In genomic region chr2:13543550-13543949, GRCh38 we compare ENCODE assay signal across 22 cellular contexts.
DNase-seq lines count a peak whose midpoint lies in the region; ATAC-seq and TF ChIP-seq lines count a peak whose summit lies in the region.
"Had no signal": no experiment of that assay in that cellular context is flagged by ENCODE, and none has a peak within 500 bp of the region (broad histone marks: within the 10 kb centered on the region; RNA-seq: fewer than 3 reads in every experiment).

No MANE protein-coding gene starts in this region.

- no peak overlapping the region for H3K27ac ChIP-seq in DND-41 (ENCODE audit: low read length)
- H3K27ac ChIP-seq: left ventricle myocardium inferior, right atrium auricular region, vagina had no signal

- no peak overlapping the region for H3K9ac ChIP-seq in DND-41 (ENCODE audit: low read depth, low read length)

- no peaks in the 10 kb centered on the region for H3K79me2 ChIP-seq in DND-41 (ENCODE audit: insufficient read depth, low read length)

- no peak for TF ChIP-seq CTCF in DND-41 (IDR thresholded peaks at IDR 0.05; ENCODE audit: borderline replicate concordance, extremely low read depth, low read length, poor library complexity, severe bottlenecking)

- H2AFZ ChIP-seq in DND-41 (ENCODE audit: low read depth, low read length), result no peak overlapping the region
- H2AFZ ChIP-seq: GM23338 had no signal

- no peaks in the 10 kb centered on the region for H3K36me3 ChIP-seq in DND-41 (ENCODE audit: insufficient read depth, low read length)
- H3K36me3 ChIP-seq: left ventricle myocardium inferior, right atrium auricular region, vagina had no signal

- no peaks in the 10 kb centered on the region for H3K4me1 ChIP-seq in DND-41 (ENCODE audit: insufficient read depth, low read length)
- H3K4me1 ChIP-seq: left ventricle myocardium inferior, right atrium auricular region, vagina had no signal

- ATAC-seq in DND-41 (ENCODE audit: insufficient read depth, low read depth), result peak; percentile 68; the same call in 2 of the 3 replicates
- ATAC-seq in GM19351 (IDR thresholded peaks at IDR 0.05; ENCODE audit: unreplicated experiment), result peak; percentile 83
- ATAC-seq in HG02610 (IDR thresholded peaks at IDR 0.05; ENCODE audit: unreplicated experiment), result peak; percentile 70
- ATAC-seq in HG03342 (IDR thresholded peaks at IDR 0.05; ENCODE audit: unreplicated experiment), result peak; percentile 64
- ATAC-seq in Right ventricle myocardium superior (ENCODE audit: poor library complexity), result no peak
- ATAC-seq: esophagus mucosa; GM23338; stimulated activated naive CD8-positive, alpha-beta T cell treated with anti-CD3 and anti-CD28 coated beads, Interleukin-15, Interleukin-2, amounts not matched to agents 100 U/mL and 50 U/mL, for 24 hours had no signal

- no peaks in the 10 kb centered on the region for H3K27me3 ChIP-seq in DND-41 (ENCODE audit: insufficient read depth, low read length, poor library complexity)
- H3K27me3 ChIP-seq: right atrium auricular region, vagina had no signal

- DNase-seq in DND-41 (no peak), activated gamma-delta T cell (lab: John Stamatoyannopoulos, UW) (no peak), Right ventricle myocardium superior (no peak), HT-29 (ENCODE audit: low spot score) (no peak), head of caudate nucleus (no peak)
- DNase-seq: ACHN; activated CD8-positive, alpha-beta memory T cell treated with anti-CD3 and anti-CD28 coated beads, Interleukin-2, amount 50 U/mL, for 48 hours; Caco-2; hippocampal formation; left ventricle myocardium inferior; naive B cell; NCI-H510A; SHP77 treated with DMSO at 0.1 percent for 48 hours; stimulated activated CD4-positive, alpha-beta T cell treated with anti-CD3 and anti-CD28 coated beads, Interleukin-4, amount 100 ng/mL, for 24 hours; stimulated activated naive CD8-positive, alpha-beta T cell treated with anti-CD3 and anti-CD28 coated beads, Interleukin-15, Interleukin-2, amounts not matched to agents 100 U/mL and 50 U/mL, for 24 hours had no signal

- no peaks in the 10 kb centered on the region for H4K20me1 ChIP-seq in DND-41 (ENCODE audit: insufficient read depth, low read length)

- no peak overlapping the region for H3K4me3 ChIP-seq in DND-41 (ENCODE audit: low read depth in 1 of 2, low read length in 2 of 2)
- H3K4me3 ChIP-seq: GM23338, left ventricle myocardium inferior, right atrium auricular region, vagina had no signal

- H3K9me3 ChIP-seq in DND-41 (ENCODE audit: insufficient read depth, low read length, severe bottlenecking), result no peaks in the 10 kb centered on the region
- H3K9me3 ChIP-seq: Caco-2, left ventricle myocardium inferior, right atrium auricular region, vagina had no signal

- intact Hi-C loops in Right ventricle myocardium superior (cut with DNase I), result no loop called here
- intact Hi-C loops in head of caudate nucleus (cut with DNase I), result no loop called here

- H3K4me2 ChIP-seq in DND-41 (ENCODE audit: insufficient read depth, low read length), result no peak overlapping the region
- H3K4me2 ChIP-seq: GM23338 had no signal
